8 cellular contexts compared by ENCODE assay signal in the genomic region with DNA sequence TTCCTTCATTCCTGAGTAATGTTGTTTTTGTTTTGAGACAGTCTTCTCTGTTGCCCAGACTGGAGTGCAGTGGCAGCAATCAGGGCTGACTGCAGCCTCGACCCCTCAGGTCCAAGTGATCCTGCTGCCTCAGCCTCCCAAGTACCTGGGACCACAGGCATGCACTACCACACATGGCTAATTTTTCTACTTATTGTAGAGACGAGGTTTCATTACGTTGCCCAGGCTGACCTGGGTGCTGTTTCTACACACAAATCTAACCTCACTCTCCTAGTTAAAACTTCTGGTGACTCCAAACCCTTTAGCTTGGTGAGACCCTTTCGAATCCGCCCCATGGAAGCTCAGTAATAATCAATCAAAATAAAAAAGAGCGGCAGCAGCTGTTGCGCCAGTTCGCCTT. TPM values are rescaled to one million over a fixed set of nuclear protein-coding genes. Genes with fewer than 3 reads are reported as not detected.
DNase-seq lines count a peak whose midpoint lies in the region; ATAC-seq, FAIRE-seq and TF ChIP-seq lines count a peak whose summit lies in the region.

No MANE protein-coding gene starts in this region.

- peaks cover 14% of the 10 kb centered on the region for H3K36me3 ChIP-seq in Karpas-422 (ENCODE audit: insufficient read depth, low read length)
- no peaks in the 10 kb centered on the region for H3K36me3 ChIP-seq in colonic mucosa

- intact Hi-C loops in CD14-positive monocyte (cut with micrococcal nuclease) = loop anchor here (5.0 to 10.0 kb wide), 3 partner anchors 67 to 169 kb away; partner anchors contain the start of gene MAPKAPK5 (in 1 of the 2)
- intact Hi-C loops in colonic mucosa (cut with DNase I) = no loop called here
- intact Hi-C loops in natural killer cell (cut with micrococcal nuclease) = loop anchor here (10.0 kb wide), 1 partner anchor 113 kb away; the partner anchor contains the start of gene TRAFD1

- peak overlapping the region; percentile 85 to 97 for H3K4me3 Mint-ChIP-seq in CD14-positive monocyte
- peak overlapping the region; percentile 86 for H3K4me3 Mint-ChIP-seq in natural killer cell

- H3K27ac Mint-ChIP-seq in CD14-positive monocyte = peak overlapping the region; percentile 89 to 97 (median 94)
- H3K27ac Mint-ChIP-seq in natural killer cell = peak overlapping the region; percentile 93 to 96

- H3K79me2 ChIP-seq in Karpas-422 (ENCODE audit: low read length) = peaks cover 55% of the 10 kb centered on the region

- H3K4me3 ChIP-seq in Karpas-422 (ENCODE audit: low read length) (peak overlapping the region; percentile 87), colonic mucosa (peak overlapping the region; percentile 44)

- H3K4me2 ChIP-seq in Karpas-422 (ENCODE audit: low read depth, low read length, poor library complexity, severe bottlenecking) = peak overlapping the region; percentile 95

- peaks cover 62% of the 10 kb centered on the region for H3K4me1 ChIP-seq in Karpas-422 (ENCODE audit: low read length)
- peaks cover 8% of the 10 kb centered on the region for H3K4me1 ChIP-seq in colonic mucosa

- H2AFZ ChIP-seq in Karpas-422 (ENCODE audit: low read length) = no peak overlapping the region

- ATAC-seq in natural killer cell = no peak

- H3K4me1 Mint-ChIP-seq in CD14-positive monocyte (peaks cover 38% of the 10 kb centered on the region), natural killer cell (peaks cover 38 to 48% of the 10 kb centered on the region in 2 donors)

- H3K36me3 Mint-ChIP-seq in CD14-positive monocyte = peaks cover 8 to 14% of the 10 kb centered on the region in 2 donors
- no peaks in the 10 kb centered on the region for H3K36me3 Mint-ChIP-seq in natural killer cell

- H3K9ac ChIP-seq in Karpas-422 (ENCODE audit: low read length) = peak overlapping the region; percentile 98
- H3K9ac ChIP-seq in colonic mucosa (ENCODE audit: low read depth in 2 of 2, low read length in 2 of 2) = peak overlapping the region in 1 of 2 donors; percentile 8

- H4K20me1 ChIP-seq in Karpas-422 (ENCODE audit: insufficient read depth, low read depth, low read length) = peaks cover 17% of the 10 kb centered on the region

- DNase-seq in CD14-positive monocyte (ENCODE audit: low spot score) (no peak), Karpas-422 (no peak), colonic mucosa (no peak), natural killer cell (no peak), RCC 7860 (ENCODE audit: low spot score) (no peak), NCI-H446 (lab: John Stamatoyannopoulos, UW) (no peak), UCSD-AML1 (lab: John Stamatoyannopoulos, UW; ENCODE audit: unreplicated experiment) (no peak), NCI-H2029 (lab: John Stamatoyannopoulos, UW) (no peak)

- peaks cover 0 to 2% (median 0%) of the 10 kb centered on the region in 3 donors for H3K27me3 Mint-ChIP-seq in CD14-positive monocyte (ENCODE audit: low read depth in 3 of 3)
- no peaks in the 10 kb centered on the region for H3K27me3 Mint-ChIP-seq in natural killer cell (ENCODE audit: low read depth in 2 of 2)

- no peak for FAIRE-seq in RCC 7860 (lab: Jason Lieb, UNC)

- H3K27me3 ChIP-seq in Karpas-422 (ENCODE audit: low read length) (no peaks in the 10 kb centered on the region), colonic mucosa (no peaks in the 10 kb centered on the region)

- H3K9me3 ChIP-seq in Karpas-422 (ENCODE audit: low read length) (no peaks in the 10 kb centered on the region), colonic mucosa (no peaks in the 10 kb centered on the region)

- no peaks in the 10 kb centered on the region for H3K9me2 ChIP-seq in Karpas-422 (replicated peaks; ENCODE audit: insufficient read depth, low read length)

- H3K9me3 Mint-ChIP-seq in CD14-positive monocyte (peaks cover 0 to 2% (median 0%) of the 10 kb centered on the region in 7 donors), natural killer cell (no peaks in the 10 kb centered on the region)

- TF ChIP-seq CTCF in CD14-positive monocyte (IDR thresholded peaks at IDR 0.05) (no peak), colonic mucosa (IDR thresholded peaks at IDR 0.05) (no peak), natural killer cell (IDR thresholded peaks at IDR 0.05) (no peak)

- H3K27ac ChIP-seq in Karpas-422 (ENCODE audit: low read length) = peak overlapping the region; percentile 94
- H3K27ac ChIP-seq in colonic mucosa = peak overlapping the region; percentile 88

RNA-seq across cellular contexts. Expression of gene TMEM116, which starts 1.3 kb away (rescaled TPM):
- 10 to 100 TPM in 1 of 2 donors, 1 to 10 TPM in 1; 8.3 to 11.6 TPM for polyA plus RNA-seq in CD14-positive monocyte
- 19.6 and 56.6 TPM in 2 replicates for total RNA-seq in Karpas-422 (2014; rRNA removed; shearing (Covaris generic); ENCODE audit: low replicate concordance)
- 1 to 10 TPM; 5.2 to 8.5 TPM for total RNA-seq in colonic mucosa
- 10 to 100 TPM in 2 of 3 donors, 1 to 10 TPM in 1; 6.5 to 10.2 (median 10.1) TPM for total RNA-seq in natural killer cell

RNA-seq across cellular contexts. Expression of gene ERP29, which starts 1.5 kb away (rescaled TPM):
- 100 to 1,000 TPM; 170 to 207 TPM for polyA plus RNA-seq in CD14-positive monocyte
- 63.2 and 134 TPM in 2 replicates for total RNA-seq in Karpas-422 (2014; rRNA removed; shearing (Covaris generic); ENCODE audit: low replicate concordance)
- total RNA-seq in colonic mucosa (100 to 1,000 TPM; 136 to 152 TPM), natural killer cell (10 to 100 TPM; 51.6 to 74.9 (median 57.8) TPM)
